In genomic region chr9:131282175-131282574, GRCh38 we compare ENCODE assay signal across 1 cellular context.
TF ChIP-seq lines count a peak whose summit lies in the region.

No MANE protein-coding gene starts in this region.

TF ChIP-seq in GM23338, 12 proteins besides CTCF, POLR2A, EP300 and RAD21 (continued from another document):
- no peak for TF ChIP-seq ZNF462 (CRISPR knock-in tag; IDR thresholded peaks at IDR 0.05)
- no peak for TF ChIP-seq STAT1 (IDR thresholded peaks at IDR 0.05; ENCODE audit: unreplicated experiment)
- no peak for TF ChIP-seq NANOG (IDR thresholded peaks at IDR 0.05; ENCODE audit: borderline replicate concordance)
- no peak for TF ChIP-seq ETS1 (IDR thresholded peaks at IDR 0.05)
- TF ChIP-seq ZNF114 (CRISPR knock-in tag; IDR thresholded peaks at IDR 0.05), result no peak
- no peak for TF ChIP-seq CREB1 (CRISPR knock-in tag; IDR thresholded peaks at IDR 0.05; ENCODE audit: low read depth)
- TF ChIP-seq JUNB (IDR thresholded peaks at IDR 0.05; ENCODE audit: unreplicated experiment), result no peak
- no peak for TF ChIP-seq ZNF331 (CRISPR knock-in tag; IDR thresholded peaks at IDR 0.05; ENCODE audit: low read depth)
TF ChIP-seq in GM23338: peak in this region for 0.
